ENCODE assay signal across 13 cellular contexts in genomic region chr5:63697811-63698210, GRCh38.
DNase-seq lines count a peak whose midpoint lies in the region; ATAC-seq and TF ChIP-seq lines count a peak whose summit lies in the region.
"Had no signal": no experiment of that assay in that cellular context is flagged by ENCODE, and none has a peak within 500 bp of the region (broad histone marks: within the 10 kb centered on the region; RNA-seq: fewer than 3 reads in every experiment).

No MANE protein-coding gene starts in this region.

- H3K9me3 ChIP-seq in thyroid gland (no peaks in the 10 kb centered on the region), sigmoid colon (no peaks in the 10 kb centered on the region)
- H3K9me3 ChIP-seq: A549, Caco-2 had no signal

- 70 to 73% methylated on average over 2 of the region's 2 CpGs for WGBS in thyroid gland, 2 donors
- 74 to 78% methylated on average over 2 of the region's 2 CpGs for WGBS in sigmoid colon, 2 donors

- H3K27ac ChIP-seq in caudate nucleus (ENCODE audit: low read depth, low read length), result peak overlapping the region; percentile 36
- H3K27ac ChIP-seq in thyroid gland, result no peak overlapping the region
- no peak overlapping the region for H3K27ac ChIP-seq in sigmoid colon
- H3K27ac ChIP-seq: A549, HL-60 had no signal

- no peak for ATAC-seq in HG02970 (IDR thresholded peaks at IDR 0.05; ENCODE audit: low FRiP score, unreplicated experiment)
- ATAC-seq: A549; CD8-positive, alpha-beta T cell; HCT116 had no signal

- no peak for TF ChIP-seq POLR2A in thyroid gland (IDR thresholded peaks at IDR 0.05)
- TF ChIP-seq POLR2A in sigmoid colon (IDR thresholded peaks at IDR 0.05), result no peak

- H3K27me3 ChIP-seq in thyroid gland (no peaks in the 10 kb centered on the region), sigmoid colon (no peaks in the 10 kb centered on the region)

- H3K4me3 ChIP-seq in thyroid gland (replicated peaks in 1 of 3) (no peak overlapping the region), sigmoid colon (no peak overlapping the region)
- H3K4me3 ChIP-seq: A549 had no signal

- H3K36me3 ChIP-seq in thyroid gland, result no peaks in the 10 kb centered on the region
- no peaks in the 10 kb centered on the region for H3K36me3 ChIP-seq in sigmoid colon

- intact Hi-C loops in thyroid gland (cut with DNase I), result no loop called here
- intact Hi-C loops in sigmoid colon (cut with DNase I), result no loop called here

- TF ChIP-seq CTCF in thyroid gland (IDR thresholded peaks at IDR 0.05) (no peak), sigmoid colon (IDR thresholded peaks at IDR 0.05) (no peak)

- H3K4me1 ChIP-seq in thyroid gland (no peaks in the 10 kb centered on the region), sigmoid colon (no peaks in the 10 kb centered on the region)
- H3K4me1 ChIP-seq: A549, Caco-2 had no signal

- no peak for TF ChIP-seq EP300 in sigmoid colon (IDR thresholded peaks at IDR 0.05)

- DNase-seq in H4 (ENCODE audit: low spot score) (peak; percentile 44), caudate nucleus (lab: John Stamatoyannopoulos, UW) (peak in 1 of 61 donors; percentile 5), globus pallidus (ENCODE audit: low spot score) (peak; percentile 16), superior temporal gyrus (ENCODE audit: extremely low spot score) (peak; percentile 17), thyroid gland (no peak), sigmoid colon (no peak)
- DNase-seq: Caco-2; CD8-positive, alpha-beta T cell; GF-D8 had no signal

Comparison
In these comparisons a context has a peak if more than half of its experiments do, and no peak if none do; other contexts are left out.
1. DNase-seq: peak in H4 (single experiment), globus pallidus (single experiment) and superior temporal gyrus (single experiment); none in thyroid gland (0 of 2) and sigmoid colon (single experiment).